In genomic region chr22:40817737-40818136, GRCh38 we compare ENCODE assay signal across 11 cellular contexts. TPM values are rescaled to one million over a fixed set of nuclear protein-coding genes. Genes with fewer than 3 reads are reported as not detected.
A peak's percentile ranks its signal among the peaks of the same experiment; 100 is the strongest.
DNase-seq lines count a peak whose midpoint lies in the region; ATAC-seq and TF ChIP-seq lines count a peak whose summit lies in the region.
"Had no signal": no experiment of that assay in that cellular context is flagged by ENCODE, and none has a peak within 500 bp of the region (broad histone marks: within the 10 kb centered on the region; RNA-seq: fewer than 3 reads in every experiment).

No MANE protein-coding gene starts in this region.

- peaks cover 33% of the 10 kb centered on the region for H3K4me1 Mint-ChIP-seq in activated T-cell treated with anti-CD3 and anti-CD28 coated beads, Interleukin-2, amount 50 U/mL, for 4 hours (ENCODE audit: low read depth)

- CTCF ChIA-PET in PC-3 (lab: Charles Lee) = no interaction called here

- H3K36me3 Mint-ChIP-seq in activated T-cell treated with anti-CD3 and anti-CD28 coated beads, Interleukin-2, amount 50 U/mL, for 4 hours (ENCODE audit: insufficient read depth) = peaks cover 4% of the 10 kb centered on the region

- H4K20me1 ChIP-seq in PC-3 (ENCODE audit: low read length) = no peaks in the 10 kb centered on the region

- no peak overlapping the region for H3K27ac ChIP-seq in PC-3 (ENCODE audit: low read length)
- H3K27ac ChIP-seq in thoracic aorta = no peak overlapping the region
- H3K27ac ChIP-seq: SJSA1 had no signal

- intact Hi-C loops in PC-3 (cut with micrococcal nuclease) = no loop called here

- H3K9ac ChIP-seq in PC-3 (ENCODE audit: low read length) = peak overlapping the region; percentile 93; the same call in 1 of the 2 replicates

- no peak for ATAC-seq in activated T-cell treated with anti-CD3 and anti-CD28 coated beads, Interleukin-2, amount 50 U/mL, for 4 hours
- no peak for ATAC-seq in PC-3
- no peak for ATAC-seq in thoracic aorta (ENCODE audit: insufficient number of reproducible peaks, low FRiP score, low read depth)
- no peak for ATAC-seq in HG02642 (IDR thresholded peaks at IDR 0.05; ENCODE audit: poor library complexity, unreplicated experiment)

- H3K4me1 ChIP-seq in PC-3 (ENCODE audit: insufficient read depth, low read length) (peaks cover 21% of the 10 kb centered on the region), thoracic aorta (ENCODE audit: control insufficient read depth in 1 of 2, low read depth in 2 of 2) (peaks cover 20 to 29% of the 10 kb centered on the region in 2 donors)

- no peaks in the 10 kb centered on the region for H3K27me3 Mint-ChIP-seq in activated T-cell treated with anti-CD3 and anti-CD28 coated beads, Interleukin-2, amount 50 U/mL, for 4 hours (ENCODE audit: low read depth)

- H3K9me3 ChIP-seq in PC-3 (ENCODE audit: low read length) (no peaks in the 10 kb centered on the region), thoracic aorta (no peaks in the 10 kb centered on the region)
- H3K9me3 ChIP-seq: SJSA1 had no signal

- H2AFZ ChIP-seq in PC-3 (ENCODE audit: low read length) = no peak overlapping the region

- H3K27me3 ChIP-seq in PC-3 (ENCODE audit: low read length) (no peaks in the 10 kb centered on the region), thoracic aorta (replicated peaks; ENCODE audit: insufficient read depth) (no peaks in the 10 kb centered on the region)
- H3K27me3 ChIP-seq: SJSA1 had no signal

- no peak for TF ChIP-seq CTCF in PC-3 (conservative IDR thresholded peaks at IDR 0.05; ENCODE audit: low read depth, low read length)
- no peak for TF ChIP-seq CTCF in fibroblast of the aortic adventitia (IDR thresholded peaks at IDR 0.05; ENCODE audit: insufficient read depth, low read length)
- no peak for TF ChIP-seq CTCF in thoracic aorta (IDR thresholded peaks at IDR 0.05)

- H3K9me3 Mint-ChIP-seq in activated T-cell treated with anti-CD3 and anti-CD28 coated beads, Interleukin-2, amount 50 U/mL, for 4 hours = no peaks in the 10 kb centered on the region

- H3K4me3 ChIP-seq in PC-3 (ENCODE audit: low read length) (peak overlapping the region; percentile 94), fibroblast of the aortic adventitia (ENCODE audit: low read depth, low read length) (peak overlapping the region; percentile 83), thoracic aorta (peak overlapping the region; percentile 99)

- no peak for DNase-seq in activated T-cell treated with anti-CD3 and anti-CD28 coated beads, Interleukin-2, amount 50 U/mL, for 4 hours
- DNase-seq in activated T-cell treated with anti-CD3 and anti-CD28 coated beads, Interleukin-2, amount 50 U/mL, for 48 hours = no peak
- no peak for DNase-seq in PC-3
- DNase-seq in fibroblast of the aortic adventitia (ENCODE audit: low read depth) = no peak
- no peak for DNase-seq in thoracic aorta (ENCODE audit: low spot score)
- DNase-seq in NCI-H1417 treated with DMSO at 0.1 percent for 48 hours (lab: John Stamatoyannopoulos, UW) = no peak
- DNase-seq in activated CD4-positive, alpha-beta T cell treated with anti-CD3 and anti-CD28 coated beads, Interleukin-2, amount 50 U/mL, for 4 hours = no peak

- peak overlapping the region; percentile 96 for H3K4me2 ChIP-seq in PC-3 (ENCODE audit: low read length)

- peak overlapping the region; percentile 96 for H3K4me3 Mint-ChIP-seq in activated T-cell treated with anti-CD3 and anti-CD28 coated beads, Interleukin-2, amount 50 U/mL, for 4 hours

- no peaks in the 10 kb centered on the region for H3K9me2 ChIP-seq in PC-3 (replicated peaks; ENCODE audit: low read length)

- no TSS peak for BruUV-seq in PC-3 (replicated peaks; lab: Mats Ljungman, UMichigan)

- POLR2A ChIA-PET in PC-3 (lab: Charles Lee; ENCODE audit: unreplicated experiment) = no interaction called here

- peaks cover 4% of the 10 kb centered on the region for H3F3A ChIP-seq in PC-3 (ENCODE audit: low read length, unreplicated experiment)

- H3K36me3 ChIP-seq in PC-3 (ENCODE audit: low read depth, low read length) (no peaks in the 10 kb centered on the region), thoracic aorta (no peaks in the 10 kb centered on the region)

- H3K79me2 ChIP-seq in PC-3 (ENCODE audit: low read length) = peaks cover 57% of the 10 kb centered on the region

RNA-seq across cellular contexts. Expression of gene SLC25A17, which starts 1.4 kb away (rescaled TPM):
- 10 to 100 TPM; 30.1 to 38.4 (median 31.6) TPM for total RNA-seq in activated T-cell treated with anti-CD3 and anti-CD28 coated beads, Interleukin-2, amount 50 U/mL, for 4 hours
- total RNA-seq in PC-3 (2014; rRNA removed) = 18.3 and 24.7 TPM in 2 replicates
- total RNA-seq in fibroblast of the aortic adventitia (ENCODE audit: low replicate concordance) = 8.6 and 25.8 TPM in 2 replicates
- total RNA-seq in thoracic aorta = 10 to 100 TPM; 14.4 to 17.9 TPM

RNA-seq across cellular contexts. Expression of gene ST13, which starts 38.7 kb away (rescaled TPM):
- 100 to 1,000 TPM; 243 to 270 (median 253) TPM for total RNA-seq in activated T-cell treated with anti-CD3 and anti-CD28 coated beads, Interleukin-2, amount 50 U/mL, for 4 hours
- total RNA-seq in PC-3 (2014; rRNA removed) (136 and 143 TPM in 2 replicates), fibroblast of the aortic adventitia (ENCODE audit: low replicate concordance) (154 and 514 TPM in 2 replicates), thoracic aorta (100 to 1,000 TPM; 105 to 107 TPM)

RNA-seq across cellular contexts. Expression of gene XPNPEP3, which starts 39.2 kb away (rescaled TPM):
- total RNA-seq in activated T-cell treated with anti-CD3 and anti-CD28 coated beads, Interleukin-2, amount 50 U/mL, for 4 hours = 10 to 100 TPM; 16.7 to 24.7 (median 22.3) TPM
- total RNA-seq in PC-3 (2014; rRNA removed) (7.9 and 8.5 TPM in 2 replicates), fibroblast of the aortic adventitia (ENCODE audit: low replicate concordance) (10.4 and 17.4 TPM in 2 replicates), thoracic aorta (1 to 10 TPM; 5.6 to 9.9 TPM)

RNA-seq across cellular contexts. Expression of gene DNAJB7, which starts 44.2 kb away (rescaled TPM):
- total RNA-seq in activated T-cell treated with anti-CD3 and anti-CD28 coated beads, Interleukin-2, amount 50 U/mL, for 4 hours = not detected
- total RNA-seq in PC-3 (2014; rRNA removed) = not detected in 2 replicates
- not detected in 2 replicates for total RNA-seq in fibroblast of the aortic adventitia (ENCODE audit: low replicate concordance)
- not detected for total RNA-seq in thoracic aorta
- total RNA-seq: HT1080, kidney epithelial cell, SJSA1 had no signal
